Comparison of ENCODE assay signal across 14 cellular contexts in genomic region chrX:72243472-72243871, GRCh38. TPM values are rescaled to one million over a fixed set of nuclear protein-coding genes. Genes with fewer than 3 reads are reported as not detected.
DNase-seq lines count a peak whose midpoint lies in the region; FAIRE-seq and TF ChIP-seq lines count a peak whose summit lies in the region.
"Had no signal": no experiment of that assay in that cellular context is flagged by ENCODE, and none has a peak within 500 bp of the region (broad histone marks: within the 10 kb centered on the region; RNA-seq: fewer than 3 reads in every experiment).

No MANE protein-coding gene starts in this region.

- TF ChIP-seq CTCF in HEK293 (tag by site-specific recombination; IDR thresholded peaks at IDR 0.05) (no peak), RWPE1 (conservative IDR thresholded peaks at IDR 0.05; ENCODE audit: low read depth) (no peak), bronchial epithelial cell (IDR thresholded peaks at IDR 0.05; ENCODE audit: insufficient read depth, low read length, severe bottlenecking) (no peak), osteocyte (IDR thresholded peaks at IDR 0.05) (no peak), BE2C (IDR thresholded peaks at IDR 0.05; ENCODE audit: low read depth, low read length) (no peak)

- FAIRE-seq in bronchial epithelial cell (lab: Jason Lieb, UNC) = no peak
- FAIRE-seq: HepG2 had no signal

- peaks cover 16% of the 10 kb centered on the region for H3K4me1 Mint-ChIP-seq in osteocyte (ENCODE audit: unreplicated experiment)

- DNase-seq in RWPE1 (ENCODE audit: low spot score) (peak; percentile 21), bronchial epithelial cell (ENCODE audit: low read depth) (peak; percentile 34), osteocyte (ENCODE audit: extremely low spot score, unreplicated experiment) (no peak), BE2C (no peak), SJCRH30 (no peak), NCI-H1092 (lab: John Stamatoyannopoulos, UW) (no peak)
- DNase-seq: activated naive CD4-positive, alpha-beta T cell treated with Interleukin-2 at 50 U/mL for 16 hours; COR-L47; NCI-H146; NCI-H510A treated with DMSO at 0.1 percent for 48 hours; spleen had no signal

- H3K36me3 ChIP-seq in HEK293 (ENCODE audit: control insufficient read depth in 2 of 2, insufficient read depth in 1 of 2, low read length in 2 of 2) (no peaks in the 10 kb centered on the region), bronchial epithelial cell (ENCODE audit: control insufficient read depth, insufficient read depth, low read length) (no peaks in the 10 kb centered on the region), BE2C (no peaks in the 10 kb centered on the region), SJCRH30 (no peaks in the 10 kb centered on the region)
- H3K36me3 ChIP-seq: spleen had no signal

- H3K27me3 ChIP-seq in bronchial epithelial cell (ENCODE audit: control insufficient read depth, insufficient read depth, low read length) (no peaks in the 10 kb centered on the region), BE2C (no peaks in the 10 kb centered on the region), SJCRH30 (no peaks in the 10 kb centered on the region)
- H3K27me3 ChIP-seq: spleen had no signal

- no peak overlapping the region for H3K27ac ChIP-seq in HEK293 (ENCODE audit: extremely low read depth, low read depth, low read length)
- H3K27ac ChIP-seq in RWPE1 = no peak overlapping the region
- H3K27ac ChIP-seq in SJCRH30 = no peak overlapping the region
- H3K27ac ChIP-seq: spleen had no signal

- no peaks in the 10 kb centered on the region for H3K36me3 Mint-ChIP-seq in osteocyte (ENCODE audit: unreplicated experiment)

- no peaks in the 10 kb centered on the region for H3K9me3 Mint-ChIP-seq in osteocyte (ENCODE audit: unreplicated experiment)

- peak overlapping the region; percentile 32 for H3K27ac Mint-ChIP-seq in osteocyte (ENCODE audit: unreplicated experiment)

- H3K9me3 ChIP-seq in HEK293 (ENCODE audit: control insufficient read depth, insufficient read depth, low read depth, low read length) (no peaks in the 10 kb centered on the region), BE2C (no peaks in the 10 kb centered on the region), SJCRH30 (replicated peaks) (no peaks in the 10 kb centered on the region)
- H3K9me3 ChIP-seq: spleen had no signal

- H3K4me1 ChIP-seq in HEK293 (ENCODE audit: control insufficient read depth, insufficient read depth, low read length) (peaks cover 5% of the 10 kb centered on the region), BE2C (no peaks in the 10 kb centered on the region), SJCRH30 (no peaks in the 10 kb centered on the region)

- no peaks in the 10 kb centered on the region for H3K27me3 Mint-ChIP-seq in osteocyte (ENCODE audit: unreplicated experiment)

- POLR2A ChIA-PET in HEK293 (lab: Yijun Ruan, JAX) = interaction anchor here (3.5 kb wide), 1 partner anchor 33 kb away, joined by 37 read pairs; the partner anchor contains the start of gene RPS4X
- POLR2A ChIA-PET in RWPE1 (lab: Yijun Ruan, JAX; ENCODE audit: low non-redundant PET) = no interaction called here

- H3K4me3 ChIP-seq in HEK293 (ENCODE audit: low read depth, low read length) (no peak overlapping the region), bronchial epithelial cell (ENCODE audit: low read depth, low read length) (no peak overlapping the region), BE2C (ENCODE audit: low read depth, low read length) (no peak overlapping the region), SJCRH30 (no peak overlapping the region)
- H3K4me3 ChIP-seq: spleen had no signal

- H3K4me3 Mint-ChIP-seq in osteocyte (ENCODE audit: unreplicated experiment) = no peak overlapping the region

- CTCF ChIA-PET in HEK293 (lab: Yijun Ruan, JAX) = interaction anchor here (0.6 to 5.2 kb wide), 16 partner anchors 10 to 311 kb away, joined by 3 to 87 read pairs (median 4); partner anchors contain the start of genes PIN4 and RPS4X
- CTCF ChIA-PET in RWPE1 (lab: Yijun Ruan, JAX) = interaction anchor here (0.7 kb wide), 1 partner anchor 217 kb away, joined by 8 read pairs; no protein-coding TSS in a partner anchor

TF ChIP-seq in HEK293, 187 proteins besides CTCF, POLR2A, EP300 and RAD21:
- TF ChIP-seq ZNF529 (tag by site-specific recombination; IDR thresholded peaks at IDR 0.05; ENCODE audit: insufficient replicate concordance) (no peak), PRDM6 (tag by site-specific recombination; IDR thresholded peaks at IDR 0.05) (0 out of 2 replicates have a peak, but pooled peaks have one; percentile 8), ELK4 (IDR thresholded peaks at IDR 0.05; ENCODE audit: borderline replicate concordance, low read depth, low read length) (no peak), ZNF24 (tag by site-specific recombination; IDR thresholded peaks at IDR 0.05) (no peak), ZNF48 (tag by site-specific recombination; IDR thresholded peaks at IDR 0.05) (no peak), ZNF626 (tag by site-specific recombination; IDR thresholded peaks at IDR 0.05) (no peak), ZNF707 (tag by site-specific recombination; IDR thresholded peaks at IDR 0.05) (no peak), ZBTB10 (tag by site-specific recombination; IDR thresholded peaks at IDR 0.05) (no peak), ZXDB (tag by site-specific recombination; IDR thresholded peaks at IDR 0.05) (no peak)

RNA-seq across cellular contexts. Expression of gene ERCC6L, which starts 4.6 kb away (rescaled TPM):
- total RNA-seq in bronchial epithelial cell (under 0.01 and 0.13 TPM in 2 replicates), osteocyte (1.1 and 1.3 TPM in 2 replicates)
- 0.82 TPM for polyA plus RNA-seq in BE2C (2012; ENCODE audit: insufficient read depth, insufficient read length, low read depth)
- 34.8 and 36.6 TPM in 2 replicates for total RNA-seq in SJCRH30 (2014; rRNA removed; shearing (Covaris generic))
- total RNA-seq: mesenteric fat pad had no signal

RNA-seq across cellular contexts. Expression of gene RPS4X, which starts 33.6 kb away (rescaled TPM):
- total RNA-seq in bronchial epithelial cell (1,256 and 1,722 TPM in 2 replicates), osteocyte (1,562 and 1,587 TPM in 2 replicates)
- polyA plus RNA-seq in BE2C (2012; ENCODE audit: insufficient read depth, insufficient read length, low read depth) = 756 TPM
- 2,769 and 2,773 TPM in 2 replicates for total RNA-seq in SJCRH30 (2014; rRNA removed; shearing (Covaris generic))

Comparison
In these comparisons a context has a peak if more than half of its experiments do, and no peak if none do; other contexts are left out.
1. DNase-seq: peak in RWPE1 (single experiment) and bronchial epithelial cell (single experiment); none in osteocyte (single experiment), BE2C (single experiment), SJCRH30 (0 of 2) and NCI-H1092 (single experiment).
2. RNA of gene ERCC6L, which starts 4.6 kb away (total RNA-seq): 34.8 to 36.6 TPM in SJCRH30; 1.1 to 1.3 TPM in osteocyte and under 0.01 to 0.13 TPM in bronchial epithelial cell; every median in the first group is over 10 times any median in the second.